In genomic region chr12:25740617-25741016, GRCh38 we compare ENCODE assay signal across 33 cellular contexts.
"Had no signal": no experiment of that assay in that cellular context is flagged by ENCODE, and none has a peak within 500 bp of the region (broad histone marks: within the 10 kb centered on the region; RNA-seq: fewer than 3 reads in every experiment).

No MANE protein-coding gene starts in this region.

- H3K27ac Mint-ChIP-seq: naive thymus-derived CD4-positive, alpha-beta T cell; natural killer cell; progenitor cell of endocrine pancreas; stimulated activated memory B cell treated with anti-CD40 and anti-IgM and Interleukin-4, amounts not matched to agents 10 μg/mL and 1 μg/mL and 100 μg/mL, for 72 hours; stimulated activated naive CD8-positive, alpha-beta T cell treated with anti-CD3 and anti-CD28 coated beads, Interleukin-15, amount 100 ng/mL, for 72 hours; type B pancreatic cell had no signal

- H3K4me2 ChIP-seq: smooth muscle cell had no signal

- DNase-seq: naive thymus-derived CD4-positive, alpha-beta T cell; natural killer cell; nucleus accumbens; ovary; posterior cingulate gyrus; psoas muscle; right cardiac atrium; spleen; stimulated activated CD4-positive, alpha-beta T cell treated with anti-CD3 and anti-CD28 coated beads, Interleukin-12 subunit alpha, Interleukin-12 subunit beta, amount 100 ng/mL, for 4 hours; stimulated activated CD4-positive, alpha-beta T cell treated with anti-CD3 and anti-CD28 coated beads, Interleukin-1b, Interleukin-23, amount 100 ng/mL, for 48 hours; stimulated activated CD4-positive, alpha-beta T cell treated with anti-CD3 and anti-CD28 coated beads, Interleukin-4, amount 100 ng/mL, for 1 hour; stimulated activated CD4-positive, alpha-beta T cell treated with anti-CD3 and anti-CD28 coated beads, Interleukin-4, amount 100 ng/mL, for 4 hours; stimulated activated CD8-positive, alpha-beta memory T cell treated with anti-CD3 and anti-CD28 coated beads, Interleukin-4, amount 100 ng/mL, for 48 hours; stimulated activated naive CD4-positive, alpha-beta T cell; stimulated activated naive CD8-positive, alpha-beta T cell treated with anti-CD3 and anti-CD28 coated beads, Interleukin-15, amount 100 ng/mL, for 72 hours; stimulated activated naive CD8-positive, alpha-beta T cell treated with anti-CD3 and anti-CD28 coated beads, Interleukin-15, Interleukin-2, amounts not matched to agents 100 U/mL and 50 U/mL, for 24 hours; substantia nigra; testis; tibial artery; transverse colon; upper lobe of right lung; uterus had no signal

- H3K36me3 Mint-ChIP-seq: natural killer cell; stimulated activated memory B cell treated with anti-CD40 and anti-IgM and Interleukin-4, amounts not matched to agents 10 μg/mL and 1 μg/mL and 100 μg/mL, for 72 hours had no signal

- ATAC-seq: naive thymus-derived CD4-positive, alpha-beta T cell; natural killer cell; psoas muscle; right cardiac atrium; sciatic nerve; stimulated activated memory B cell treated with anti-CD40 and anti-IgM and Interleukin-4, amounts not matched to agents 10 μg/mL and 1 μg/mL and 100 μg/mL, for 72 hours; stimulated activated naive CD8-positive, alpha-beta T cell treated with anti-CD3 and anti-CD28 coated beads, Interleukin-15, amount 100 ng/mL, for 72 hours; stimulated activated naive CD8-positive, alpha-beta T cell treated with anti-CD3 and anti-CD28 coated beads, Interleukin-15, Interleukin-2, amounts not matched to agents 100 U/mL and 50 U/mL, for 24 hours; upper lobe of right lung had no signal

- H3K9ac ChIP-seq: parathyroid adenoma had no signal

- H3K36me3 ChIP-seq: neutrophil, ovary, spleen, suprapubic skin, tibial artery, transverse colon, upper lobe of right lung, uterus had no signal

- H3K4me1 Mint-ChIP-seq: naive thymus-derived CD4-positive, alpha-beta T cell; natural killer cell; nephron; stimulated activated memory B cell treated with anti-CD40 and anti-IgM and Interleukin-4, amounts not matched to agents 10 μg/mL and 1 μg/mL and 100 μg/mL, for 72 hours; stimulated activated naive CD8-positive, alpha-beta T cell treated with anti-CD3 and anti-CD28 coated beads, Interleukin-15, amount 100 ng/mL, for 72 hours had no signal

- H3K79me2 ChIP-seq: parathyroid adenoma had no signal

- H3K27ac ChIP-seq: neutrophil, ovary, parathyroid adenoma, psoas muscle, skin epidermis, spleen, suprapubic skin, testis, tibial artery, transverse colon, upper lobe of right lung, uterus had no signal

- H3K27me3 ChIP-seq: neutrophil, ovary, suprapubic skin, testis, tibial artery, transverse colon, upper lobe of right lung, uterus had no signal

- H3K9me3 ChIP-seq: neutrophil, ovary, psoas muscle, suprapubic skin, testis, tibial artery, transverse colon, upper lobe of right lung, uterus had no signal

- H3K27me3 Mint-ChIP-seq: progenitor cell of endocrine pancreas; stimulated activated naive CD8-positive, alpha-beta T cell treated with anti-CD3 and anti-CD28 coated beads, Interleukin-15, amount 100 ng/mL, for 72 hours; type B pancreatic cell had no signal

- H3K4me3 ChIP-seq: ovary, psoas muscle, skin epidermis, smooth muscle cell, spleen, suprapubic skin, testis, tibial artery, transverse colon, upper lobe of right lung, uterus had no signal

- H2AFZ ChIP-seq: parathyroid adenoma had no signal

- H3K4me1 ChIP-seq: parathyroid adenoma, psoas muscle, spleen, suprapubic skin, testis, tibial artery, transverse colon, upper lobe of right lung, uterus had no signal

- H3K4me3 Mint-ChIP-seq: naive thymus-derived CD4-positive, alpha-beta T cell; natural killer cell; nephron; neural crest cell; stimulated activated memory B cell treated with anti-CD40 and anti-IgM and Interleukin-4, amounts not matched to agents 10 μg/mL and 1 μg/mL and 100 μg/mL, for 72 hours; stimulated activated naive CD8-positive, alpha-beta T cell treated with anti-CD3 and anti-CD28 coated beads, Interleukin-15, amount 100 ng/mL, for 72 hours; type B pancreatic cell had no signal
